20 cellular contexts compared by ENCODE assay signal in genomic region chr1:211660718-211661222, GRCh38. TPM values are rescaled to one million over a fixed set of nuclear protein-coding genes. Genes with fewer than 3 reads are reported as not detected.
DNase-seq lines count a peak whose midpoint lies in the region; ATAC-seq, FAIRE-seq and TF ChIP-seq lines count a peak whose summit lies in the region.
"Had no signal": no experiment of that assay in that cellular context is flagged by ENCODE, and none has a peak within 500 bp of the region (broad histone marks: within the 10 kb centered on the region; RNA-seq: fewer than 3 reads in every experiment).

No MANE protein-coding gene starts in this region.

- no peaks in the 10 kb centered on the region for H3K4me1 Mint-ChIP-seq in activated CD8-positive, alpha-beta memory T cell treated with anti-CD3 and anti-CD28 coated beads, Interleukin-2, amount 10 ng/mL, durations not matched to agents 7 days and 5 days
- no peaks in the 10 kb centered on the region for H3K4me1 Mint-ChIP-seq in type B pancreatic cell (ENCODE audit: unreplicated experiment)
- H3K4me1 Mint-ChIP-seq: B cell; CD4-positive, CD25-positive, alpha-beta regulatory T cell had no signal

- no peak overlapping the region for H2BK15ac ChIP-seq in neuronal stem cell (ENCODE audit: low read length)

- H3K36me3 Mint-ChIP-seq in activated CD8-positive, alpha-beta memory T cell treated with anti-CD3 and anti-CD28 coated beads, Interleukin-2, amount 10 ng/mL, durations not matched to agents 7 days and 5 days, result peaks cover 22% of the 10 kb centered on the region
- peaks cover 4% of the 10 kb centered on the region for H3K36me3 Mint-ChIP-seq in type B pancreatic cell
- H3K36me3 Mint-ChIP-seq: CD4-positive, CD25-positive, alpha-beta regulatory T cell; CD8-positive, alpha-beta T cell had no signal

- H2BK5ac ChIP-seq in neuronal stem cell (ENCODE audit: low read length), result no peak overlapping the region

- H3K9me3 Mint-ChIP-seq in activated CD8-positive, alpha-beta memory T cell treated with anti-CD3 and anti-CD28 coated beads, Interleukin-2, amount 10 ng/mL, durations not matched to agents 7 days and 5 days (ENCODE audit: low read depth), result no peaks in the 10 kb centered on the region
- H3K9me3 Mint-ChIP-seq in type B pancreatic cell, result no peaks in the 10 kb centered on the region
- H3K9me3 Mint-ChIP-seq: CD4-positive, CD25-positive, alpha-beta regulatory T cell; CD8-positive, alpha-beta T cell; GM23338; H9 had no signal

- H3K9me3 ChIP-seq in neuronal stem cell (replicated peaks in 1 of 2; ENCODE audit: control insufficient read depth in 2 of 2, insufficient read depth in 1 of 2, low read depth in 1 of 2, low read length in 2 of 2), result no peaks in the 10 kb centered on the region
- H3K9me3 ChIP-seq: BLaER1, Caco-2 had no signal

- H3K9ac ChIP-seq in neuronal stem cell (ENCODE audit: low read depth, low read length, poor library complexity), result no peak overlapping the region
- H3K9ac ChIP-seq: BLaER1 had no signal

- H2AFZ ChIP-seq in neuronal stem cell (ENCODE audit: low read length), result no peak overlapping the region
- H2AFZ ChIP-seq: GM23338 had no signal

- H3K79me1 ChIP-seq in neuronal stem cell (ENCODE audit: low read depth, low read length), result no peaks in the 10 kb centered on the region

- no peaks in the 10 kb centered on the region for H3K27me3 ChIP-seq in bronchial epithelial cell (ENCODE audit: control insufficient read depth, insufficient read depth, low read length)
- H3K27me3 ChIP-seq in neuronal stem cell (ENCODE audit: control insufficient read depth in 3 of 3, insufficient read depth in 3 of 3, low read depth in 1 of 3, low read length in 3 of 3), result no peaks in the 10 kb centered on the region
- H3K27me3 ChIP-seq: BLaER1 had no signal

- no peaks in the 10 kb centered on the region for H3K36me3 ChIP-seq in bronchial epithelial cell (ENCODE audit: control insufficient read depth, insufficient read depth, low read length)
- peaks cover 0 to 38% of the 10 kb centered on the region in 2 donors for H3K36me3 ChIP-seq in neuronal stem cell (replicated peaks in 1 of 2; ENCODE audit: control insufficient read depth in 2 of 2, insufficient read depth in 2 of 2, low read length in 2 of 2)

- H3K4me3 Mint-ChIP-seq in activated CD8-positive, alpha-beta memory T cell treated with anti-CD3 and anti-CD28 coated beads, Interleukin-2, amount 10 ng/mL, durations not matched to agents 7 days and 5 days, result no peak overlapping the region
- no peak overlapping the region for H3K4me3 Mint-ChIP-seq in type B pancreatic cell
- H3K4me3 Mint-ChIP-seq: B cell; CD4-positive, CD25-positive, alpha-beta regulatory T cell; CD8-positive, alpha-beta T cell; GM23338; H9 had no signal

- no peaks in the 10 kb centered on the region for H3K4me1 ChIP-seq in neuronal stem cell (ENCODE audit: control insufficient read depth in 2 of 2, insufficient read depth in 1 of 2, low read depth in 1 of 2, low read length in 2 of 2)
- H3K4me1 ChIP-seq: BLaER1, Caco-2 had no signal

- WGBS in neuronal stem cell (ENCODE audit: extremely low coverage in 2 of 2, insufficient read length in 2 of 2, insufficient replicate concordance in 1 of 2), 2 donors, result no CpG with 5 or more reads among the region's 10 CpGs

- TF ChIP-seq CTCF in bronchial epithelial cell (IDR thresholded peaks at IDR 0.05; ENCODE audit: insufficient read depth, low read length, severe bottlenecking), result no peak
- TF ChIP-seq CTCF in type B pancreatic cell (conservative IDR thresholded peaks at IDR 0.05), result no peak

- no peak overlapping the region for H2BK12ac ChIP-seq in neuronal stem cell (ENCODE audit: low read length)

- no peak overlapping the region for H4K8ac ChIP-seq in neuronal stem cell (ENCODE audit: low read depth, low read length)

- no peak for ATAC-seq in activated CD8-positive, alpha-beta memory T cell treated with anti-CD3 and anti-CD28 coated beads, Interleukin-2, amount 10 ng/mL, durations not matched to agents 7 days and 5 days
- ATAC-seq in GM21825 (IDR thresholded peaks at IDR 0.05; ENCODE audit: unreplicated experiment), result no peak
- no peak for ATAC-seq in GM19452 (IDR thresholded peaks at IDR 0.05; ENCODE audit: unreplicated experiment)
- ATAC-seq: CD8-positive, alpha-beta T cell; GM23338; HCT116 had no signal

- H4K91ac ChIP-seq in neuronal stem cell (ENCODE audit: low read depth, low read length, poor library complexity), result no peak overlapping the region

- H3K27ac Mint-ChIP-seq in activated CD8-positive, alpha-beta memory T cell treated with anti-CD3 and anti-CD28 coated beads, Interleukin-2, amount 10 ng/mL, durations not matched to agents 7 days and 5 days, result no peak overlapping the region
- H3K27ac Mint-ChIP-seq in type B pancreatic cell, result no peak overlapping the region
- H3K27ac Mint-ChIP-seq: B cell; CD4-positive, CD25-positive, alpha-beta regulatory T cell; CD8-positive, alpha-beta T cell; GM23338; H9 had no signal

- DNase-seq in activated CD8-positive, alpha-beta memory T cell treated with anti-CD3 and anti-CD28 coated beads for 24 hours, result peak; percentile 41
- DNase-seq in activated CD8-positive, alpha-beta memory T cell treated with anti-CD3 and anti-CD28 coated beads, Interleukin-2, amount 10 ng/mL, durations not matched to agents 7 days and 5 days, result no peak
- DNase-seq in bronchial epithelial cell (ENCODE audit: low read depth) (no peak), neuronal stem cell (ENCODE audit: low spot score) (no peak), type B pancreatic cell (ENCODE audit: extremely low spot score, unreplicated experiment) (peak; percentile 44)
- DNase-seq: Caco-2; CD4-positive, CD25-positive, alpha-beta regulatory T cell; CD8-positive, alpha-beta T cell; DMS153; DND-41; H9 had no signal

- no peak overlapping the region for H3K18ac ChIP-seq in neuronal stem cell (ENCODE audit: low read length)

- no peak overlapping the region for H2AK5ac ChIP-seq in neuronal stem cell (ENCODE audit: low read depth, low read length)

- no peak overlapping the region for H3K4me3 ChIP-seq in bronchial epithelial cell (ENCODE audit: low read depth, low read length)
- no peak overlapping the region for H3K4me3 ChIP-seq in neuronal stem cell (ENCODE audit: low read length in 2 of 2)
- H3K4me3 ChIP-seq: BLaER1, GM23338 had no signal

- no peak overlapping the region for H2BK120ac ChIP-seq in neuronal stem cell (ENCODE audit: low read depth, low read length)

- no peak overlapping the region for H3K23ac ChIP-seq in neuronal stem cell (ENCODE audit: low read depth, low read length, poor library complexity)

- H3K14ac ChIP-seq in neuronal stem cell (ENCODE audit: low read length), result peak overlapping the region; percentile 56

- H3K4me2 ChIP-seq in neuronal stem cell (ENCODE audit: insufficient read depth, low read length, poor library complexity, severe bottlenecking), result no peak overlapping the region
- H3K4me2 ChIP-seq: BLaER1, GM23338 had no signal

- H3K27me3 Mint-ChIP-seq in activated CD8-positive, alpha-beta memory T cell treated with anti-CD3 and anti-CD28 coated beads, Interleukin-2, amount 10 ng/mL, durations not matched to agents 7 days and 5 days, result no peaks in the 10 kb centered on the region
- H3K27me3 Mint-ChIP-seq in type B pancreatic cell, result no peaks in the 10 kb centered on the region
- H3K27me3 Mint-ChIP-seq: B cell had no signal

- CTCF ChIA-PET in activated CD8-positive, alpha-beta memory T cell treated with anti-CD3 and anti-CD28 coated beads, Interleukin-2, amount 10 ng/mL, durations not matched to agents 7 days and 5 days (lab: Charles Lee), result interaction anchor here (0.9 to 1.6 kb wide), 4 partner anchors 10 to 147 kb away, joined by 3 to 6 read pairs (median 3); no protein-coding TSS in a partner anchor

- peak; percentile 95 for FAIRE-seq in bronchial epithelial cell (lab: Jason Lieb, UNC)
- FAIRE-seq: G401.6, GM12892 had no signal

- H3K4ac ChIP-seq in neuronal stem cell (ENCODE audit: low read length), result no peak overlapping the region

- no peak overlapping the region for H3K27ac ChIP-seq in neuronal stem cell (replicated peaks; ENCODE audit: low read length)
- H3K27ac ChIP-seq: BLaER1, C4-2B had no signal

RNA-seq across cellular contexts. Expression of gene NEK2, which starts 14.7 kb away (rescaled TPM):
- 10 to 100 TPM; 42.5 to 48.4 TPM for total RNA-seq in activated CD8-positive, alpha-beta memory T cell treated with anti-CD3 and anti-CD28 coated beads, Interleukin-2, amount 10 ng/mL, durations not matched to agents 7 days and 5 days
- total RNA-seq in bronchial epithelial cell (0.26 TPM in 2 replicates), type B pancreatic cell (ENCODE audit: low replicate concordance) (15.2 and 23.4 TPM in 2 replicates)
- polyA plus RNA-seq in neuronal stem cell (2013, experiment 1 of 2), result 35.5 TPM
- 36.7 TPM for polyA plus RNA-seq in neuronal stem cell (2013, experiment 2 of 2)
- total RNA-seq: B cell had no signal

Comparison
In these comparisons a context has a peak if more than half of its experiments do, and no peak if none do; other contexts are left out.
1. DNase-seq: peak in activated CD8-positive, alpha-beta memory T cell treated with anti-CD3 and anti-CD28 coated beads for 24 hours (single experiment) and type B pancreatic cell (single experiment); none in activated CD8-positive, alpha-beta memory T cell treated with anti-CD3 and anti-CD28 coated beads, Interleukin-2, amount 10 ng/mL, durations not matched to agents 7 days and 5 days (single experiment), bronchial epithelial cell (single experiment) and neuronal stem cell (single experiment).
2. RNA of gene NEK2, which starts 14.7 kb away (total RNA-seq): 42.5 to 48.4 TPM in activated CD8-positive, alpha-beta memory T cell treated with anti-CD3 and anti-CD28 coated beads, Interleukin-2, amount 10 ng/mL, durations not matched to agents 7 days and 5 days and 15.2 to 23.4 TPM in type B pancreatic cell; 0.26 TPM in bronchial epithelial cell; every median in the first group is over 10 times any median in the second.